ENCODE assay signal across 20 cellular contexts in the genomic region with DNA sequence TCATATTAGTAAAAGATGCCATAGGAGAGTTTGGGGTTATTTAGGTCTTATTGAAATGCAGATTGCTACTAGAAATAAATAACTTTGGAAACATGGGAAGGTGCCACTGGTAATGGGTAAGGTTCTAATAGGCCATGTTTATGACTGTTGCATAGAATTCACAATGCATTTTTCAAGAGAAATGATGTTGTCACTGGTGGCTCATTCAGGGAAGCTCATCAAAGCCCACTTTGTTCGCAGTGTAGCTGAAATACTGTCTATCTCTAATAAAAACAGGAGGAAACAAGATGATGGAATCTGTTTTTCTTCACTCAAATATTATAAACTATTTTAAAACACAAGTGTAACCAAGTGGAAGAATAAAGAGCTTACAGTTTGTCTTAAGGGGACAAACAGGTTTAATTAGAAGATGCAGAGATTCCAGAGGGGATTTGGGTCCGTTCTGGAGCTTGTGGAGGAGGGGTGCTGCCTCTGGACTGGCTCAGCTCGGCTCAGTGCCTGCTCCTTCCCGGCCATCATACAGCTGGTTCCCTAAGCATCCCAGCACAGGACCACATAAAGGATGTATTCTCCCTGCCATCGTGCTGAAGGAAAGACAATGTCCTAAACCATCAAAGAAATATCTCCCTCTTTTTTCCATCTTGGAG. TPM values are rescaled to one million over a fixed set of nuclear protein-coding genes. Genes with fewer than 3 reads are reported as not detected.
DNase-seq lines count a peak whose midpoint lies in the region; ATAC-seq and TF ChIP-seq lines count a peak whose summit lies in the region.
"Had no signal": no experiment of that assay in that cellular context is flagged by ENCODE, and none has a peak within 500 bp of the region (broad histone marks: within the 10 kb centered on the region; RNA-seq: fewer than 3 reads in every experiment).

No MANE protein-coding gene starts in this region.

- no peak overlapping the region for H2AK5ac ChIP-seq in trophoblast cell (ENCODE audit: low read length)

- H4K12ac ChIP-seq in trophoblast cell (ENCODE audit: low read depth, low read length), result no peak overlapping the region

- BruUV-seq in Calu3 (replicated peaks; lab: Mats Ljungman, UMichigan), result no TSS peak

- H3K27ac ChIP-seq in angular gyrus (ENCODE audit: low read depth, low read length), result peak overlapping the region; percentile 79
- no peak overlapping the region for H3K27ac ChIP-seq in trophoblast cell (ENCODE audit: low read depth, low read length)
- H3K27ac ChIP-seq: C4-2B had no signal

- no peak for ATAC-seq in HG03565 (IDR thresholded peaks at IDR 0.05; ENCODE audit: unreplicated experiment)

- H3K27me3 Mint-ChIP-seq in Calu3 (ENCODE audit: unreplicated experiment), result peaks cover 46% of the 10 kb centered on the region

- H3K9ac ChIP-seq in trophoblast cell (ENCODE audit: low read length), result no peak overlapping the region
- H3K9ac ChIP-seq: SK-N-SH had no signal

- no peak overlapping the region for H3K4me3 ChIP-seq in trophoblast cell (ENCODE audit: low read depth, low read length)

- no CpG with 5 or more reads among the region's 5 CpGs for WGBS in trophoblast cell (ENCODE audit: extremely low coverage, insufficient coverage, insufficient read length)

- no peak overlapping the region for H2BK12ac ChIP-seq in trophoblast cell (ENCODE audit: low read length)

- H4K8ac ChIP-seq in trophoblast cell (ENCODE audit: low read depth, low read length), result no peak overlapping the region

- H3K79me1 ChIP-seq in trophoblast cell (ENCODE audit: low read length), result no peaks in the 10 kb centered on the region

- no peaks in the 10 kb centered on the region for H3K27me3 ChIP-seq in trophoblast cell (ENCODE audit: insufficient read depth, low read length)

- intact Hi-C loops in head of caudate nucleus (cut with DNase I), result no loop called here
- intact Hi-C loops in Calu3 (cut with micrococcal nuclease; ENCODE audit: unreplicated experiment), result loop anchor here (5.0 kb wide), 1 partner anchor 321 kb away; no protein-coding TSS in a partner anchor

- no peaks in the 10 kb centered on the region for H3K36me3 ChIP-seq in trophoblast cell (ENCODE audit: control insufficient read depth in 1 of 2, insufficient read depth in 2 of 2, low read length in 2 of 2)

- H3K23ac ChIP-seq in trophoblast cell (ENCODE audit: low read length), result peak overlapping the region; percentile 25

- no peak overlapping the region for H3K4me3 Mint-ChIP-seq in Calu3 (ENCODE audit: low read depth, unreplicated experiment)
- H3K4me3 Mint-ChIP-seq: HFFc6 had no signal

- no peak overlapping the region for H4K91ac ChIP-seq in trophoblast cell (ENCODE audit: low read depth, low read length)

- no peak overlapping the region for H2AFZ ChIP-seq in trophoblast cell (ENCODE audit: insufficient read depth, low read length, poor library complexity)

- no peak overlapping the region for H3K27ac Mint-ChIP-seq in Calu3 (ENCODE audit: unreplicated experiment)
- H3K27ac Mint-ChIP-seq: HFFc6 had no signal

- H3K4me1 Mint-ChIP-seq in Calu3 (ENCODE audit: low read depth, unreplicated experiment), result no peaks in the 10 kb centered on the region

- TF ChIP-seq CTCF in Calu3 (IDR thresholded peaks at IDR 0.05; ENCODE audit: unreplicated experiment), result no peak

- no peaks in the 10 kb centered on the region for H3K9me3 ChIP-seq in trophoblast cell (ENCODE audit: insufficient read depth, low read depth, low read length)
- H3K9me3 ChIP-seq: SK-N-SH had no signal

- no peaks in the 10 kb centered on the region for H3K4me1 ChIP-seq in trophoblast cell (ENCODE audit: control insufficient read depth in 1 of 2, insufficient read depth in 2 of 2, low read length in 2 of 2)

- H3K4ac ChIP-seq in trophoblast cell (ENCODE audit: low read depth, low read length), result no peak overlapping the region

- H3K18ac ChIP-seq in trophoblast cell (ENCODE audit: low read length), result no peak overlapping the region

- DNase-seq in head of caudate nucleus (peak in 34 of 42 donors; percentile 4 to 84 (median 50)), trophoblast cell (no peak), DMS53 (lab: John Stamatoyannopoulos, UW) (no peak), mucosa of gallbladder (ENCODE audit: low spot score) (no peak), Calu3 (no peak)
- DNase-seq: ACHN, DMS 273 treated with DMSO at 0.1 percent for 48 hours, GF-D8, HFFc6, KG1, NCI-H1105 treated with DMSO at 0.1 percent for 48 hours, NCI-H1694, Right ventricle myocardium superior, SK-N-SH had no signal

- H3K36me3 Mint-ChIP-seq in Calu3 (ENCODE audit: insufficient read depth, unreplicated experiment), result no peaks in the 10 kb centered on the region

- CTCF ChIA-PET in Calu3 (lab: Charles Lee), result interaction anchor here (0.7 kb wide), 1 partner anchor 109 kb away, joined by 3 read pairs; no protein-coding TSS in a partner anchor

- H3K14ac ChIP-seq in trophoblast cell (ENCODE audit: low read length), result no peak overlapping the region

- no peak overlapping the region for H2BK120ac ChIP-seq in trophoblast cell (ENCODE audit: insufficient read depth, low read length, poor library complexity)

- H3K9me3 Mint-ChIP-seq in Calu3 (ENCODE audit: low read depth, unreplicated experiment), result no peaks in the 10 kb centered on the region
- H3K9me3 Mint-ChIP-seq: HFFc6 had no signal

- no peak overlapping the region for H2BK5ac ChIP-seq in trophoblast cell (ENCODE audit: low read depth, low read length, poor library complexity)

- H3K4me2 ChIP-seq in trophoblast cell (ENCODE audit: low read length), result no peak overlapping the region
- H3K4me2 ChIP-seq: SK-N-SH had no signal

- H3K79me2 ChIP-seq in trophoblast cell (ENCODE audit: control insufficient read depth, insufficient read depth, low read length, poor library complexity), result no peaks in the 10 kb centered on the region

RNA-seq across cellular contexts. Expression of a gene that starts 20.4 kb away (rescaled TPM):
- polyA plus RNA-seq in trophoblast cell (2013), result 0.01 and 0.04 TPM in 2 replicates
- not detected for total RNA-seq in mucosa of gallbladder
- total RNA-seq in Calu3 (2022), result not detected in 2 replicates
- total RNA-seq: HFFc6, HT-29, NCI-H460, OCI-LY7, Right ventricle myocardium superior had no signal
- polyA plus RNA-seq: SK-N-SH had no signal

RNA-seq across cellular contexts. Expression of a gene that starts 34.2 kb away (rescaled TPM):
- polyA plus RNA-seq in trophoblast cell (2013), result not detected in 2 replicates
- not detected for total RNA-seq in mucosa of gallbladder
- not detected in 2 replicates for total RNA-seq in Calu3 (2022)
- total RNA-seq: HFFc6, HT-29, NCI-H460, Right ventricle myocardium superior had no signal
- polyA plus RNA-seq: SK-N-SH had no signal

Comparison
In these comparisons a context has a peak if more than half of its experiments do, and no peak if none do; other contexts are left out.
1. DNase-seq: peak in head of caudate nucleus (34 of 42); none in trophoblast cell (0 of 2), DMS53 (single experiment), mucosa of gallbladder (single experiment) and Calu3 (single experiment).